ENCODE assay signal across 11 cellular contexts in the genomic region with DNA sequence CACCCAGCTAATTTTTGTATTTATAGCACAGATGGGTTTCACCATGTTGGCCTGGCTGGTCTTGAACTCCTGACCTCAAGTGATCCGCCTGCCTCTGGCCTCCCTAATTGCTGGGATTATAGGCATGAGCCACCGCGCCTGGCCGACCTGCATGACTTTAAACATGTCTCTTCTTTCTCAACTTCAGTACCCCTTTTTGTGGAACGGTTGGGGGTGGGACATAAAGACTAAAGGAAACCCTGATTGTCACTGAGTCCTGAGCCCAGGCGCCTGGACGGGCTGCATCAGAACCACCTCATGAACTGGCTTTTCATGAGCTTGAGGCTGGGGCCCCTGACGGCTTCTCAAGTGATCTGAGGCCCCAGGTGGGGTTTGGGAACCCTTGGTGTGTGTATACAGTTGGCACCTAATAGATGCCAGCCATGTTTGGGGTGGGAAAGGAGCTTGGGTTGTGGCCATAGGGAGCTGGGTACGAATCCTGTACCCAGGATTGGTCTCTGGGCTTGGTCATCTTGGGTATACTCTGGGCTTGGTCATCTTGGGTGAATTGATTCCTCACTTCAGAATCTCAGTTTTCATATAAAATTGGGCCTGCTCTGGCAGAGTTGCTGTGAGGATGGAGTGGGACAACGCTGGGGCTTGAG. TPM values are rescaled to one million over a fixed set of nuclear protein-coding genes. Genes with fewer than 3 reads are reported as not detected.
DNase-seq lines count a peak whose midpoint lies in the region; ATAC-seq and TF ChIP-seq lines count a peak whose summit lies in the region.
"Had no signal": no experiment of that assay in that cellular context is flagged by ENCODE, and none has a peak within 500 bp of the region (broad histone marks: within the 10 kb centered on the region; RNA-seq: fewer than 3 reads in every experiment).

No MANE protein-coding gene starts in this region.

- TF ChIP-seq POLR2A in suprapubic skin (IDR thresholded peaks at IDR 0.05), result no peak

- H3K4me1 ChIP-seq in left lung, result peaks cover 12 to 75% of the 10 kb centered on the region in 2 donors
- peaks cover 76% of the 10 kb centered on the region for H3K4me1 ChIP-seq in suprapubic skin

- H3K9me3 ChIP-seq in T-helper 17 cell (ENCODE audit: control insufficient read depth, low read length, poor library complexity, severe bottlenecking) (no peaks in the 10 kb centered on the region), left lung (no peaks in the 10 kb centered on the region), suprapubic skin (no peaks in the 10 kb centered on the region)
- H3K9me3 ChIP-seq: BE2C had no signal

- ATAC-seq in T-helper 17 cell (no peak), left lung (no peak), HG02938 (IDR thresholded peaks at IDR 0.05; ENCODE audit: unreplicated experiment) (no peak)

- H3K9me3 Mint-ChIP-seq in activated naive CD4-positive, alpha-beta T cell treated with anti-CD3 and anti-CD28 coated beads for 36 hours, result no peaks in the 10 kb centered on the region

- TF ChIP-seq CTCF in left lung (IDR thresholded peaks at IDR 0.05) (no peak), suprapubic skin (IDR thresholded peaks at IDR 0.05) (no peak)

- H3K27ac ChIP-seq in left lung, result peak overlapping the region; percentile 70 to 96
- H3K27ac ChIP-seq in suprapubic skin, result no peak overlapping the region

- intact Hi-C loops in activated naive CD4-positive, alpha-beta T cell treated with anti-CD3 and anti-CD28 coated beads for 36 hours (cut with micrococcal nuclease), result loop anchor here (1.0 to 5.0 kb wide), 7 partner anchors 12 to 1041 kb away; partner anchors contain the start of genes HIGD2A, NOP16 and RNF44
- intact Hi-C loops in left lung (cut with DNase I), result no loop called here

- peaks cover 0 to 34% of the 10 kb centered on the region in 2 donors for H3K36me3 ChIP-seq in left lung
- H3K36me3 ChIP-seq in suprapubic skin, result peaks cover 22% of the 10 kb centered on the region

- CTCF ChIA-PET in activated naive CD4-positive, alpha-beta T cell treated with anti-CD3 and anti-CD28 coated beads for 36 hours (lab: Charles Lee), result interaction anchor here (0.7 to 10.3 kb wide), 5 partner anchors 15 to 116 kb away, joined by 3 to 111 read pairs (median 6); no protein-coding TSS in a partner anchor

- no peaks in the 10 kb centered on the region for H3K27me3 Mint-ChIP-seq in activated naive CD4-positive, alpha-beta T cell treated with anti-CD3 and anti-CD28 coated beads for 36 hours (ENCODE audit: low read depth)
- no peaks in the 10 kb centered on the region for H3K27me3 Mint-ChIP-seq in T-helper 17 cell

- 77% methylated on average over 10 of the region's 10 CpGs for WGBS in suprapubic skin

- no peaks in the 10 kb centered on the region for H3K27me3 ChIP-seq in left lung
- no peaks in the 10 kb centered on the region for H3K27me3 ChIP-seq in suprapubic skin
- H3K27me3 ChIP-seq: BE2C had no signal

- no peak for DNase-seq in activated naive CD4-positive, alpha-beta T cell treated with anti-CD3 and anti-CD28 coated beads for 36 hours
- no peak for DNase-seq in activated naive CD4-positive, alpha-beta T cell (lab: John Stamatoyannopoulos, UW)
- DNase-seq in T-helper 17 cell, result no peak
- DNase-seq in left lung, result no peak
- no peak for DNase-seq in suprapubic skin (ENCODE audit: low spot score in 2 of 2)
- DNase-seq in NCI-H524 treated with DMSO at 0.1 percent for 48 hours (lab: John Stamatoyannopoulos, UW), result no peak
- DNase-seq in NCI-H1092 (lab: John Stamatoyannopoulos, UW), result no peak

- H3K4me3 ChIP-seq in left lung (peak overlapping the region in 1 of 2 donors; percentile 91), suprapubic skin (peak overlapping the region; percentile 87)

- H3K36me3 Mint-ChIP-seq in activated naive CD4-positive, alpha-beta T cell treated with anti-CD3 and anti-CD28 coated beads for 36 hours (ENCODE audit: low read depth), result peaks cover 55% of the 10 kb centered on the region
- peaks cover 7% of the 10 kb centered on the region for H3K36me3 Mint-ChIP-seq in T-helper 17 cell (ENCODE audit: low read depth)

- H3K4me1 Mint-ChIP-seq in activated naive CD4-positive, alpha-beta T cell treated with anti-CD3 and anti-CD28 coated beads for 36 hours (ENCODE audit: low read depth), result peaks cover 57% of the 10 kb centered on the region
- peaks cover 51% of the 10 kb centered on the region for H3K4me1 Mint-ChIP-seq in T-helper 17 cell

- peak overlapping the region; percentile 95 for H3K27ac Mint-ChIP-seq in activated naive CD4-positive, alpha-beta T cell treated with anti-CD3 and anti-CD28 coated beads for 36 hours
- H3K27ac Mint-ChIP-seq in T-helper 17 cell, result peak overlapping the region; percentile 98

- peak overlapping the region; percentile 95 for H3K4me3 Mint-ChIP-seq in activated naive CD4-positive, alpha-beta T cell treated with anti-CD3 and anti-CD28 coated beads for 36 hours
- peak overlapping the region; percentile 93 for H3K4me3 Mint-ChIP-seq in T-helper 17 cell

- no peak for TF ChIP-seq EP300 in suprapubic skin (IDR thresholded peaks at IDR 0.05)

RNA-seq across cellular contexts. Expression of gene GRK6, which starts 2.2 kb away (rescaled TPM):
- total RNA-seq in activated naive CD4-positive, alpha-beta T cell treated with anti-CD3 and anti-CD28 coated beads for 36 hours, result 100 to 1,000 TPM; 117 to 133 TPM
- total RNA-seq in T-helper 17 cell, result 100 to 1,000 TPM; 178 to 232 TPM
- 10 to 100 TPM; 32.3 to 57.1 TPM for total RNA-seq in left lung
- 10 to 100 TPM; 29.1 to 62.2 (median 37.1) TPM for total RNA-seq in suprapubic skin

RNA-seq across cellular contexts. Expression of gene PRR7, which starts 17.9 kb away (rescaled TPM):
- 1 to 10 TPM; 7.4 to 8.2 TPM for total RNA-seq in activated naive CD4-positive, alpha-beta T cell treated with anti-CD3 and anti-CD28 coated beads for 36 hours
- total RNA-seq in T-helper 17 cell (10 to 100 TPM; 32.0 to 40.1 TPM), left lung (1 to 10 TPM; 2.7 to 4.1 TPM), suprapubic skin (1 to 10 TPM; 5.7 to 9.8 (median 7.8) TPM)

RNA-seq across cellular contexts. Expression of gene F12, which starts 19.3 kb away (rescaled TPM):
- 1 to 10 TPM; 3.2 to 5.4 TPM for total RNA-seq in activated naive CD4-positive, alpha-beta T cell treated with anti-CD3 and anti-CD28 coated beads for 36 hours
- total RNA-seq in T-helper 17 cell (1 to 10 TPM in 1 of 2 donors, under 1 TPM in 1; 0.62 to 1.1 TPM), left lung (1 to 10 TPM in 1 of 2 donors, under 1 TPM in 1; 0.63 to 1.1 TPM), suprapubic skin (10 to 100 TPM in 1 of 4 donors, 1 to 10 TPM in 3; 2.3 to 18.4 (median 7.1) TPM)

RNA-seq across cellular contexts. Expression of gene PFN3, which starts 28.2 kb away (rescaled TPM):
- not detected for total RNA-seq in activated naive CD4-positive, alpha-beta T cell treated with anti-CD3 and anti-CD28 coated beads for 36 hours
- total RNA-seq in T-helper 17 cell, result not detected
- not detected for total RNA-seq in left lung
- not detected for total RNA-seq in suprapubic skin
- total RNA-seq: fibroblast of lung, lung microvascular endothelial cell had no signal

RNA-seq across cellular contexts. Expression of gene SLC34A1, which starts 44.5 kb away (rescaled TPM):
- not detected for total RNA-seq in activated naive CD4-positive, alpha-beta T cell treated with anti-CD3 and anti-CD28 coated beads for 36 hours
- total RNA-seq in T-helper 17 cell (under 1 TPM; 0.31 to 0.40 TPM), left lung (not detected), suprapubic skin (under 1 TPM in 1 of 4 donors, not detected in 3; 0.29 TPM)
- total RNA-seq: fibroblast of lung, lung microvascular endothelial cell had no signal
